ENCODE assay signal across 8 cellular contexts in the genomic region with DNA sequence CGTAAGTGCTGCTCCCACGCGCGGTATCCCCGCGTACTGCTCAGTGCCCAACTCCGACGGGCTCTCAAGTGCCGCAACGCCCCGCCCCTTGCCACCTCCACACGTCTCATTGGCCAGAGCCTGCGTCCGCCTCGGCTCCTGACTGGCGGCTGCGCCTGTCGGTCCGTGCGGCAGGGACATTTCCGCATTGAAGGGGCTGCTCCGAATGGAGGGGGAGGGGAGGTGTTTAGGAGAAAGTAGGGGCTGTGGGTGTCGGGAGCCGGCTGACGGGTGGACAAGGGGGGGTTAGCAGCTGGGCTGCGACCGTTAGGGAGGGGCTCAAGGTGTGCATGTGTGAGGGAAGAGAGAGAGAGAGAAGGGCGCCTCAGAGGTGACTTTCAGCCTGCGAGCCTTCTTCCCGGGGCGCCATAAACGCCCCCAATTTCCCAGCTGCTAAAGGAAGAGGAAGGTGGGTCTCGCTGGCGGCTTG. TPM values are rescaled to one million over a fixed set of nuclear protein-coding genes. Genes with fewer than 3 reads are reported as not detected.
DNase-seq lines count a peak whose midpoint lies in the region; ATAC-seq and TF ChIP-seq lines count a peak whose summit lies in the region.

No MANE protein-coding gene starts in this region.

- peak overlapping the region; percentile 84 to 93 for H3K4me3 ChIP-seq in gastroesophageal sphincter
- H3K4me3 ChIP-seq in neutrophil (ENCODE audit: low read depth in 1 of 2, low read length in 1 of 2), result peak overlapping the region; percentile 89 to 93

- in situ Hi-C loops in SK-MEL-5 (cut with HindIII; ENCODE audit: low pct_unique_long_range_greater_than_20kb, low sequenced_read_pairs), result no loop called here

- H3K27me3 Mint-ChIP-seq in HFFc6 (ENCODE audit: insufficient read depth), result peaks cover 4% of the 10 kb centered on the region
- H3K27me3 Mint-ChIP-seq in activated naive CD4-positive, alpha-beta T cell treated with anti-CD3 and anti-CD28 coated beads, Interleukin-2, amount 10 ng/mL, durations not matched to agents 7 days and 5 days, result peaks cover 9% of the 10 kb centered on the region

- peak; percentile 96 for ATAC-seq in gastroesophageal sphincter

- no peaks in the 10 kb centered on the region for H3K9me3 ChIP-seq in gastroesophageal sphincter
- no peaks in the 10 kb centered on the region for H3K9me3 ChIP-seq in neutrophil

- H3K36me3 Mint-ChIP-seq in HFFc6 (ENCODE audit: low read depth), result peaks cover 27% of the 10 kb centered on the region
- H3K36me3 Mint-ChIP-seq in activated naive CD4-positive, alpha-beta T cell treated with anti-CD3 and anti-CD28 coated beads, Interleukin-2, amount 10 ng/mL, durations not matched to agents 7 days and 5 days, result peaks cover 45% of the 10 kb centered on the region

- peak; percentile 96 to 97 for TF ChIP-seq POLR2A in gastroesophageal sphincter (IDR thresholded peaks at IDR 0.05)

- H3K27me3 ChIP-seq in gastroesophageal sphincter (no peaks in the 10 kb centered on the region), neutrophil (no peaks in the 10 kb centered on the region)

- peak overlapping the region; percentile 93 to 98 (median 94) for H3K27ac ChIP-seq in gastroesophageal sphincter
- peak overlapping the region; percentile 94 for H3K27ac ChIP-seq in neutrophil
- H3K27ac ChIP-seq in substantia nigra (ENCODE audit: low read depth, low read length, poor library complexity, severe bottlenecking), result peak overlapping the region; percentile 96

- no peak for TF ChIP-seq EP300 in gastroesophageal sphincter (IDR thresholded peaks at IDR 0.05)

- TF ChIP-seq CTCF in HFFc6 (IDR thresholded peaks at IDR 0.05) (no peak), gastroesophageal sphincter (IDR thresholded peaks at IDR 0.05) (peak in 3 of 4 experiments; percentile 22 to 35 (median 30)), neutrophil (IDR thresholded peaks at IDR 0.05) (peak; percentile 78)

- WGBS in gastroesophageal sphincter (ENCODE audit: low coverage in 1 of 2), 2 donors, result 0% methylated on average over 1 to 7 of the region's 34 CpGs

- DNase-seq in GM04504 (ENCODE audit: low read depth) (peak; percentile 94), HFFc6 (peak; percentile 96), NAMALWA (ENCODE audit: low spot score) (peak; percentile 98), SK-MEL-5 (ENCODE audit: low read depth, low spot score) (peak; percentile 99), substantia nigra (lab: John Stamatoyannopoulos, UW) (peak; percentile 64 to 99 (median 98))
- DNase-seq in activated naive CD4-positive, alpha-beta T cell treated with anti-CD3 and anti-CD28 coated beads, Interleukin-2, amount 10 ng/mL, durations not matched to agents 7 days and 5 days, result peak; percentile 99

- CTCF ChIA-PET in activated naive CD4-positive, alpha-beta T cell treated with anti-CD3 and anti-CD28 coated beads, Interleukin-2, amount 10 ng/mL, durations not matched to agents 7 days and 5 days (lab: Charles Lee), result interaction anchor here (1.4 to 3.6 kb wide), 3 partner anchors 11 to 20 kb away, joined by 6 to 32 read pairs (median 21); no protein-coding TSS in a partner anchor

- H3K27ac Mint-ChIP-seq in HFFc6, result peak overlapping the region; percentile 95
- peak overlapping the region; percentile 100 for H3K27ac Mint-ChIP-seq in activated naive CD4-positive, alpha-beta T cell treated with anti-CD3 and anti-CD28 coated beads, Interleukin-2, amount 10 ng/mL, durations not matched to agents 7 days and 5 days

- H3K9me3 Mint-ChIP-seq in HFFc6, result no peaks in the 10 kb centered on the region
- H3K9me3 Mint-ChIP-seq in activated naive CD4-positive, alpha-beta T cell treated with anti-CD3 and anti-CD28 coated beads, Interleukin-2, amount 10 ng/mL, durations not matched to agents 7 days and 5 days, result no peaks in the 10 kb centered on the region

- H3K36me3 ChIP-seq in gastroesophageal sphincter (no peaks in the 10 kb centered on the region), neutrophil (no peaks in the 10 kb centered on the region)

- peaks cover 51% of the 10 kb centered on the region for H3K4me1 Mint-ChIP-seq in HFFc6 (ENCODE audit: low read depth)
- H3K4me1 Mint-ChIP-seq in activated naive CD4-positive, alpha-beta T cell treated with anti-CD3 and anti-CD28 coated beads, Interleukin-2, amount 10 ng/mL, durations not matched to agents 7 days and 5 days, result peaks cover 50% of the 10 kb centered on the region

- peak overlapping the region; percentile 98 for H3K4me3 Mint-ChIP-seq in HFFc6
- peak overlapping the region; percentile 95 for H3K4me3 Mint-ChIP-seq in activated naive CD4-positive, alpha-beta T cell treated with anti-CD3 and anti-CD28 coated beads, Interleukin-2, amount 10 ng/mL, durations not matched to agents 7 days and 5 days

- H3K4me1 ChIP-seq in gastroesophageal sphincter (peaks cover 1 to 40% (median 5%) of the 10 kb centered on the region in 3 donors), neutrophil (ENCODE audit: control insufficient read depth in 1 of 2, insufficient read depth in 1 of 2, low read depth in 1 of 2, low read length in 1 of 2) (peaks cover 80 to 83% of the 10 kb centered on the region in 2 experiments)

RNA-seq across cellular contexts. Expression of a gene that starts 0.9 kb away (rescaled TPM):
- 100 to 1,000 TPM; 150 to 199 (median 172) TPM for total RNA-seq in HFFc6 (2021; fragmentation: NEBNext Ultra II Directional; extraction: Animal tissue kit (Norgen Biotek cat#: 25700))
- total RNA-seq in SK-MEL-5 (2014; rRNA removed; shearing (Covaris generic)), result 86.1 and 91.6 TPM in 2 replicates
- polyA plus RNA-seq in SK-MEL-5 (2015; cell fraction: cytosol; rRNA removed), result 70.5 and 76.6 TPM in 2 replicates
- 36.3 and 49.4 TPM in 2 replicates for polyA plus RNA-seq in SK-MEL-5 (2015; cell fraction: nucleus; rRNA removed)
- total RNA-seq in gastroesophageal sphincter, result 100 to 1,000 TPM; 151 to 222 (median 164) TPM

Comparison
In these comparisons a context has a peak if more than half of its experiments do, and no peak if none do; other contexts are left out.
1. Peak in every context shown above with its lines: DNase-seq, ATAC-seq, H3K4me3 ChIP-seq and H3K27ac ChIP-seq.